14 cellular contexts compared by ENCODE assay signal in genomic region chr2:29014331-29014730, GRCh38. TPM values are rescaled to one million over a fixed set of nuclear protein-coding genes. Genes with fewer than 3 reads are reported as not detected.
DNase-seq lines count a peak whose midpoint lies in the region; ATAC-seq and TF ChIP-seq lines count a peak whose summit lies in the region.
"Had no signal": no experiment of that assay in that cellular context is flagged by ENCODE, and none has a peak within 500 bp of the region (broad histone marks: within the 10 kb centered on the region; RNA-seq: fewer than 3 reads in every experiment).

No MANE protein-coding gene starts in this region.

- H3K27ac Mint-ChIP-seq in activated T-helper 1 cell treated with anti-CD3 and anti-CD28 coated beads, Interleukin-12 subunit alpha, Interleukin-12 subunit beta, Interleukin-2, Interleukin-4 antibody, amounts not matched to agents 30 ng/mL and 10 ng/mL and 1 ng/mL, durations not matched to agents 14 hours and 24 hours and 36 hours, result peak overlapping the region; percentile 99
- no peak overlapping the region for H3K27ac Mint-ChIP-seq in endodermal cell
- H3K27ac Mint-ChIP-seq: HFFc6 had no signal

- peaks cover 65% of the 10 kb centered on the region for H3K4me1 Mint-ChIP-seq in activated T-helper 1 cell treated with anti-CD3 and anti-CD28 coated beads, Interleukin-12 subunit alpha, Interleukin-12 subunit beta, Interleukin-2, Interleukin-4 antibody, amounts not matched to agents 30 ng/mL and 10 ng/mL and 1 ng/mL, durations not matched to agents 14 hours and 24 hours and 36 hours (ENCODE audit: low read depth)
- peaks cover 47% of the 10 kb centered on the region for H3K4me1 Mint-ChIP-seq in endodermal cell

- TF ChIP-seq CTCF in lung (IDR thresholded peaks at IDR 0.05; ENCODE audit: control extremely low read depth, extremely low read depth) (no peak), endodermal cell (conservative IDR thresholded peaks at IDR 0.05) (no peak), OCI-LY7 (conservative IDR thresholded peaks at IDR 0.05; ENCODE audit: low read length) (no peak)

- H3K9me3 Mint-ChIP-seq in activated T-helper 1 cell treated with anti-CD3 and anti-CD28 coated beads, Interleukin-12 subunit alpha, Interleukin-12 subunit beta, Interleukin-2, Interleukin-4 antibody, amounts not matched to agents 30 ng/mL and 10 ng/mL and 1 ng/mL, durations not matched to agents 14 hours and 24 hours and 36 hours, result no peaks in the 10 kb centered on the region
- no peaks in the 10 kb centered on the region for H3K9me3 Mint-ChIP-seq in endodermal cell
- H3K9me3 Mint-ChIP-seq: HFFc6 had no signal

- H3K4me2 ChIP-seq in OCI-LY7 (ENCODE audit: low read length), result no peak overlapping the region

- no peak overlapping the region for H2AFZ ChIP-seq in OCI-LY7 (ENCODE audit: low read length)

- no peaks in the 10 kb centered on the region for H3K27me3 ChIP-seq in lung (ENCODE audit: control insufficient read depth, insufficient read depth)
- H3K27me3 ChIP-seq in endodermal cell (ENCODE audit: control insufficient read depth, insufficient read depth, low read length, poor library complexity, severe bottlenecking), result no peaks in the 10 kb centered on the region
- H3K27me3 ChIP-seq: suprapubic skin had no signal

- H3K27me3 Mint-ChIP-seq in activated T-helper 1 cell treated with anti-CD3 and anti-CD28 coated beads, Interleukin-12 subunit alpha, Interleukin-12 subunit beta, Interleukin-2, Interleukin-4 antibody, amounts not matched to agents 30 ng/mL and 10 ng/mL and 1 ng/mL, durations not matched to agents 14 hours and 24 hours and 36 hours (ENCODE audit: insufficient read depth), result peaks cover 2% of the 10 kb centered on the region
- peaks cover 4% of the 10 kb centered on the region for H3K27me3 Mint-ChIP-seq in endodermal cell (ENCODE audit: insufficient read depth)

- 56 to 69% methylated on average over 8 of the region's 8 CpGs for WGBS in lung, 2 donors
- 92 to 97% methylated on average over 4 to 8 of the region's 8 CpGs for WGBS in endodermal cell (ENCODE audit: insufficient coverage in 1 of 2, insufficient read length in 1 of 2), 2 experiments

- no peaks in the 10 kb centered on the region for H3K36me3 ChIP-seq in lung (ENCODE audit: control insufficient read depth in 2 of 2, insufficient read depth in 2 of 2, low read length in 2 of 2)
- H3K36me3 ChIP-seq in endodermal cell (ENCODE audit: control insufficient read depth, insufficient read depth, low read length), result no peaks in the 10 kb centered on the region
- H3K36me3 ChIP-seq in OCI-LY7 (ENCODE audit: insufficient read depth, low read length), result no peaks in the 10 kb centered on the region
- H3K36me3 ChIP-seq: suprapubic skin had no signal

- POLR2A ChIA-PET in OCI-LY7 (lab: Charles Lee), result no interaction called here

- DNase-seq in NK-92 treated with Interleukin-12 subunit alpha and Interleukin-12 subunit beta, amount 100 ng/mL, for 24 hours (lab: John Stamatoyannopoulos, UW), result peak; percentile 40
- DNase-seq in NK-92 (lab: John Stamatoyannopoulos, UW; ENCODE audit: unreplicated experiment) (no peak), lung (ENCODE audit: low spot score) (no peak), endodermal cell (no peak), OCI-LY7 (ENCODE audit: low spot score) (no peak), hypothalamus (lab: John Stamatoyannopoulos, UW) (no peak)
- no peak for DNase-seq in activated T-helper 1 cell treated with anti-CD3 and anti-CD28 coated beads, Interleukin-12 subunit alpha, Interleukin-12 subunit beta, Interleukin-2, Interleukin-4 antibody, amounts not matched to agents 30 ng/mL and 10 ng/mL and 1 ng/mL, durations not matched to agents 14 hours and 24 hours and 36 hours (ENCODE audit: low spot score)
- DNase-seq in stimulated activated naive CD8-positive, alpha-beta T cell treated with anti-CD3 and anti-CD28 coated beads, Interleukin-15, Interleukin-2, amounts not matched to agents 100 U/mL and 50 U/mL, for 24 hours, result peak; percentile 32
- DNase-seq: 8988T, NCI-H2081 treated with DMSO at 0.1 percent for 48 hours had no signal

- no peak overlapping the region for H3K9ac ChIP-seq in endodermal cell (ENCODE audit: extremely low read depth, low read length, poor library complexity, severe bottlenecking)

- peaks cover 2% of the 10 kb centered on the region for H3K36me3 Mint-ChIP-seq in activated T-helper 1 cell treated with anti-CD3 and anti-CD28 coated beads, Interleukin-12 subunit alpha, Interleukin-12 subunit beta, Interleukin-2, Interleukin-4 antibody, amounts not matched to agents 30 ng/mL and 10 ng/mL and 1 ng/mL, durations not matched to agents 14 hours and 24 hours and 36 hours (ENCODE audit: low read depth)
- H3K36me3 Mint-ChIP-seq in endodermal cell (ENCODE audit: low read depth), result no peaks in the 10 kb centered on the region

- H3K27ac ChIP-seq in lung (ENCODE audit: low read depth in 1 of 2, low read length in 1 of 2) (peak overlapping the region; percentile 4 to 84), endodermal cell (ENCODE audit: low read depth, low read length) (no peak overlapping the region), OCI-LY7 (ENCODE audit: low read depth, low read length, poor library complexity, severe bottlenecking) (no peak overlapping the region)
- H3K27ac ChIP-seq: RWPE1, suprapubic skin had no signal

- H3K4me3 ChIP-seq in lung (no peak overlapping the region), endodermal cell (ENCODE audit: low read length) (no peak overlapping the region), OCI-LY7 (ENCODE audit: low read depth, low read length, poor library complexity, severe bottlenecking) (no peak overlapping the region)
- H3K4me3 ChIP-seq: suprapubic skin had no signal

- H4K20me1 ChIP-seq in OCI-LY7 (ENCODE audit: insufficient read depth, low read length), result no peaks in the 10 kb centered on the region

- H3K4me1 ChIP-seq in lung (ENCODE audit: control insufficient read depth in 2 of 2, insufficient read depth in 2 of 2, low read length in 2 of 2), result peaks cover 3 to 16% of the 10 kb centered on the region in 2 donors
- H3K4me1 ChIP-seq in endodermal cell (ENCODE audit: control insufficient read depth, insufficient read depth, low read length), result peaks cover 17% of the 10 kb centered on the region
- H3K4me1 ChIP-seq in OCI-LY7 (ENCODE audit: insufficient read depth, low read length, poor library complexity, severe bottlenecking), result no peaks in the 10 kb centered on the region

- no TSS peak for BruUV-seq in OCI-LY7 (replicated peaks; lab: Mats Ljungman, UMichigan)

- CTCF ChIA-PET in OCI-LY7 (lab: Charles Lee; ENCODE audit: unreplicated experiment), result no interaction called here

- peak overlapping the region; percentile 88 for H3K4me3 Mint-ChIP-seq in activated T-helper 1 cell treated with anti-CD3 and anti-CD28 coated beads, Interleukin-12 subunit alpha, Interleukin-12 subunit beta, Interleukin-2, Interleukin-4 antibody, amounts not matched to agents 30 ng/mL and 10 ng/mL and 1 ng/mL, durations not matched to agents 14 hours and 24 hours and 36 hours
- no peak overlapping the region for H3K4me3 Mint-ChIP-seq in endodermal cell
- H3K4me3 Mint-ChIP-seq: HFFc6 had no signal

- H3K79me2 ChIP-seq in OCI-LY7 (ENCODE audit: insufficient read depth, low read depth, low read length), result no peaks in the 10 kb centered on the region

- ATAC-seq in lung (ENCODE audit: insufficient read depth, low FRiP score), result no peak
- ATAC-seq in stimulated activated naive CD8-positive, alpha-beta T cell treated with anti-CD3 and anti-CD28 coated beads, Interleukin-15, Interleukin-2, amounts not matched to agents 100 U/mL and 50 U/mL, for 24 hours, result peak; percentile 4

- H3K9me2 ChIP-seq in OCI-LY7 (ENCODE audit: insufficient read depth, low read length), result no peaks in the 10 kb centered on the region

- intact Hi-C loops in activated T-helper 1 cell treated with anti-CD3 and anti-CD28 coated beads, Interleukin-12 subunit alpha, Interleukin-12 subunit beta, Interleukin-2, Interleukin-4 antibody, amounts not matched to agents 30 ng/mL and 10 ng/mL and 1 ng/mL, durations not matched to agents 14 hours and 24 hours and 36 hours (cut with micrococcal nuclease), result loop anchor here (1.0 to 10.0 kb wide), 6 partner anchors 116 to 447 kb away; partner anchors contain the start of gene PPP1CB
- intact Hi-C loops in OCI-LY7 (cut with micrococcal nuclease; ENCODE audit: unreplicated experiment), result no loop called here

- H3K9me3 ChIP-seq in lung (ENCODE audit: control insufficient read depth in 2 of 2, insufficient read depth in 1 of 2, low read length in 1 of 2) (no peaks in the 10 kb centered on the region), endodermal cell (ENCODE audit: control insufficient read depth, low read length) (no peaks in the 10 kb centered on the region), OCI-LY7 (ENCODE audit: low read length) (no peaks in the 10 kb centered on the region)
- H3K9me3 ChIP-seq: suprapubic skin had no signal

RNA-seq across cellular contexts. Expression of gene TOGARAM2, which starts 33.2 kb away (rescaled TPM):
- total RNA-seq in activated T-helper 1 cell treated with anti-CD3 and anti-CD28 coated beads, Interleukin-12 subunit alpha, Interleukin-12 subunit beta, Interleukin-2, Interleukin-4 antibody, amounts not matched to agents 30 ng/mL and 10 ng/mL and 1 ng/mL, durations not matched to agents 14 hours and 24 hours and 36 hours, result 5.8 and 6.0 TPM in 2 replicates
- total RNA-seq in lung, result 10 to 100 TPM in 1 of 2 donors, 1 to 10 TPM in 1; 7.0 to 19.8 TPM
- 1 to 10 TPM; 7.9 to 9.3 TPM for polyA plus RNA-seq in lung
- total RNA-seq in endodermal cell, result 1 to 10 TPM in 1 of 2 donors, under 1 TPM in 1; 0.86 to 4.2 TPM
- 0.43 TPM for polyA plus RNA-seq in endodermal cell (2013, experiment 1 of 2)
- 0.50 TPM for polyA plus RNA-seq in endodermal cell (2013, experiment 2 of 2)
- 0.03 and 1.6 TPM in 2 replicates for total RNA-seq in OCI-LY7 (2014; rRNA removed; shearing (Covaris generic))
- not detected in 2 replicates for total RNA-seq in OCI-LY7 (2022)
- total RNA-seq: HFFc6 had no signal

RNA-seq across cellular contexts. Expression of gene PCARE, which starts 60.0 kb away (rescaled TPM):
- total RNA-seq in activated T-helper 1 cell treated with anti-CD3 and anti-CD28 coated beads, Interleukin-12 subunit alpha, Interleukin-12 subunit beta, Interleukin-2, Interleukin-4 antibody, amounts not matched to agents 30 ng/mL and 10 ng/mL and 1 ng/mL, durations not matched to agents 14 hours and 24 hours and 36 hours, result not detected in 2 replicates
- total RNA-seq in lung (under 1 TPM in 1 of 2 donors, not detected in 1; 0.09 TPM), endodermal cell (under 1 TPM in 1 of 2 donors, not detected in 1; 0.09 TPM), OCI-LY7 (2022) (not detected in 2 replicates)
- polyA plus RNA-seq in lung, result under 1 TPM; 0.01 to 0.04 TPM
- 0.04 TPM for polyA plus RNA-seq in endodermal cell (2013, experiment 1 of 2)
- polyA plus RNA-seq in endodermal cell (2013, experiment 2 of 2), result 0.08 TPM
- not detected in 2 replicates for total RNA-seq in OCI-LY7 (2014; rRNA removed; shearing (Covaris generic))
- total RNA-seq: fibroblast of villous mesenchyme, HFFc6 had no signal

Comparison
In these comparisons a context has a peak if more than half of its experiments do, and no peak if none do; other contexts are left out.
1. DNase-seq: peak in NK-92 treated with Interleukin-12 subunit alpha and Interleukin-12 subunit beta, amount 100 ng/mL, for 24 hours (single experiment) and stimulated activated naive CD8-positive, alpha-beta T cell treated with anti-CD3 and anti-CD28 coated beads, Interleukin-15, Interleukin-2, amounts not matched to agents 100 U/mL and 50 U/mL, for 24 hours (single experiment); none in NK-92 (single experiment), activated T-helper 1 cell treated with anti-CD3 and anti-CD28 coated beads, Interleukin-12 subunit alpha, Interleukin-12 subunit beta, Interleukin-2, Interleukin-4 antibody, amounts not matched to agents 30 ng/mL and 10 ng/mL and 1 ng/mL, durations not matched to agents 14 hours and 24 hours and 36 hours (single experiment), lung (single experiment), endodermal cell (single experiment), OCI-LY7 (single experiment) and hypothalamus (0 of 51).
2. H3K27ac ChIP-seq: peak in lung (2 of 2); none in endodermal cell (single experiment) and OCI-LY7 (single experiment).